3 cellular contexts compared by ENCODE assay signal in genomic region chr4:25064432-25064831, GRCh38. TPM values are rescaled to one million over a fixed set of nuclear protein-coding genes. Genes with fewer than 3 reads are reported as not detected.
"Had no signal": no experiment of that assay in that cellular context is flagged by ENCODE, and none has a peak within 500 bp of the region (broad histone marks: within the 10 kb centered on the region; RNA-seq: fewer than 3 reads in every experiment).

No MANE protein-coding gene starts in this region.

RNA-seq across cellular contexts. Expression of gene LGI2, which starts 33.7 kb away (rescaled TPM):
- total RNA-seq: mononuclear cell, natural killer cell had no signal
- polyA plus RNA-seq: immature natural killer cell had no signal
